Comparison of ENCODE assay signal across 8 cellular contexts in the genomic region with DNA sequence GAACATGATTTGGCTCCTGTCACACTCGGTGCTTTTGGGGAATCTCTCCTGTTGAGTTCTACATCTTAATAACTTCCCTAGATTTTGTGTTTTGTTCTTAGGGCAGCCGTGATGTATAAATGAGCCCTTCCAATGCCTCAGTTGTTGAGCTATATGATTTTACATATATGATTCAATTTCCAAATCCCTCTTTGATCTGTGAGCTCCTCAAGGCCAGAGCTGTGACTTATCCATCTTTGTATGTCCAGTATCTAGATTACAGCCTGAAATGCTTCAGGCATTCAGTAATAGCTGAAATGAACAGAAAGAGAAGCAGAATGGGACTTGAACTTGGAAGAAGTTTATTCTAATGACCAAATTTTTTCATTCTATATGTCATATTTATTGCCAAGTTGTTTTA. TPM values are rescaled to one million over a fixed set of nuclear protein-coding genes. Genes with fewer than 3 reads are reported as not detected.
A peak's percentile ranks its signal among the peaks of the same experiment; 100 is the strongest.
DNase-seq lines count a peak whose midpoint lies in the region; ATAC-seq and TF ChIP-seq lines count a peak whose summit lies in the region.

No MANE protein-coding gene starts in this region.

- H3K27me3 ChIP-seq in BLaER1 treated with 17β-estradiol and CSF1 and Interleukin-3, amounts not matched to agents 10 nM and 100 nM, result no peaks in the 10 kb centered on the region
- no peaks in the 10 kb centered on the region for H3K27me3 ChIP-seq in GM23338 (ENCODE audit: insufficient read depth)

- DNase-seq in GM23338 (ENCODE audit: low spot score) (no peak), memory B cell (ENCODE audit: low spot score in 2 of 2) (no peak), DMS153 (lab: John Stamatoyannopoulos, UW) (no peak), progenitor cell of endocrine pancreas (ENCODE audit: low spot score, unreplicated experiment) (no peak)
- DNase-seq in activated naive CD8-positive, alpha-beta T cell treated with anti-CD3 and anti-CD28 coated beads for 36 hours, result no peak
- DNase-seq in stimulated activated CD4-positive, alpha-beta T cell treated with anti-CD3 and anti-CD28 coated beads, Interleukin-4, amount 100 ng/mL, for 24 hours, result no peak
- no peak for DNase-seq in activated CD4-positive, alpha-beta T cell treated with anti-CD3 and anti-CD28 coated beads, Interleukin-2, amount 50 U/mL, for 4 hours

- peak overlapping the region; percentile 24 to 67 (median 57); a peak in 18 of 22 replicates for H3K27ac ChIP-seq in BLaER1 treated with 17β-estradiol and CSF1 and Interleukin-3, amounts not matched to agents 10 nM and 100 nM
- H3K27ac ChIP-seq in GM23338 (ENCODE audit: low read depth), result no peak overlapping the region

- H3K9me2 ChIP-seq in GM23338 (ENCODE audit: insufficient read depth), result no peaks in the 10 kb centered on the region

- peak overlapping the region; percentile 86 for H2AFZ ChIP-seq in GM23338

- H3K27ac Mint-ChIP-seq in GM23338, result no peak overlapping the region
- H3K27ac Mint-ChIP-seq in activated naive CD8-positive, alpha-beta T cell treated with anti-CD3 and anti-CD28 coated beads for 36 hours, result peak overlapping the region; percentile 74
- peak overlapping the region; percentile 80 for H3K27ac Mint-ChIP-seq in memory B cell
- H3K27ac Mint-ChIP-seq in progenitor cell of endocrine pancreas, result no peak overlapping the region

- H3K36me3 ChIP-seq in BLaER1 treated with 17β-estradiol and CSF1 and Interleukin-3, amounts not matched to agents 10 nM and 100 nM, result no peaks in the 10 kb centered on the region
- H3K36me3 ChIP-seq in GM23338 (ENCODE audit: insufficient read depth), result no peaks in the 10 kb centered on the region

- H4K20me1 ChIP-seq in BLaER1 treated with 17β-estradiol and CSF1 and Interleukin-3, amounts not matched to agents 10 nM and 100 nM, result no peaks in the 10 kb centered on the region
- no peaks in the 10 kb centered on the region for H4K20me1 ChIP-seq in GM23338 (replicated peaks; ENCODE audit: insufficient read depth)

- TF ChIP-seq CTCF in GM23338 (conservative IDR thresholded peaks at IDR 0.05; ENCODE audit: low read depth in 2 of 2) (no peak), progenitor cell of endocrine pancreas (IDR thresholded peaks at IDR 0.05; ENCODE audit: unreplicated experiment) (no peak)

- H3K4me3 ChIP-seq in BLaER1 treated with 17β-estradiol and CSF1 and Interleukin-3, amounts not matched to agents 10 nM and 100 nM, result peak overlapping the region; percentile 44 to 58 (median 50); a peak in 17 of 20 replicates
- no peak overlapping the region for H3K4me3 ChIP-seq in GM23338

- H3K4me2 ChIP-seq in BLaER1 treated with 17β-estradiol and CSF1 and Interleukin-3, amounts not matched to agents 10 nM and 100 nM, result peak overlapping the region; percentile 70 to 96 (median 79)
- H3K4me2 ChIP-seq in GM23338, result no peak overlapping the region

- H3K27me3 Mint-ChIP-seq in GM23338 (ENCODE audit: insufficient read depth, low read depth, poor library complexity), result peaks cover 2% of the 10 kb centered on the region
- no peaks in the 10 kb centered on the region for H3K27me3 Mint-ChIP-seq in activated naive CD8-positive, alpha-beta T cell treated with anti-CD3 and anti-CD28 coated beads for 36 hours
- H3K27me3 Mint-ChIP-seq in memory B cell, result no peaks in the 10 kb centered on the region
- H3K27me3 Mint-ChIP-seq in progenitor cell of endocrine pancreas, result no peaks in the 10 kb centered on the region

- no peaks in the 10 kb centered on the region for H3K79me2 ChIP-seq in GM23338 (replicated peaks; ENCODE audit: insufficient read depth)

- H3K4me1 Mint-ChIP-seq in GM23338, result peaks cover 3% of the 10 kb centered on the region; the same call in 1 of the 3 replicates
- H3K4me1 Mint-ChIP-seq in activated naive CD8-positive, alpha-beta T cell treated with anti-CD3 and anti-CD28 coated beads for 36 hours, result peaks cover 32% of the 10 kb centered on the region
- peaks cover 5% of the 10 kb centered on the region for H3K4me1 Mint-ChIP-seq in memory B cell
- H3K4me1 Mint-ChIP-seq in progenitor cell of endocrine pancreas (ENCODE audit: low read depth), result no peaks in the 10 kb centered on the region

- H3K4me1 ChIP-seq in BLaER1 treated with 17β-estradiol and CSF1 and Interleukin-3, amounts not matched to agents 10 nM and 100 nM, result peaks cover 6 to 21% (median 17%) of the 10 kb centered on the region in 10 experiments; a peak in 17 of 20 replicates
- no peaks in the 10 kb centered on the region for H3K4me1 ChIP-seq in GM23338 (ENCODE audit: insufficient read depth)

- H3K4me3 Mint-ChIP-seq in GM23338 (no peak overlapping the region), memory B cell (peak overlapping the region; percentile 82), progenitor cell of endocrine pancreas (ENCODE audit: low read depth) (no peak overlapping the region)
- H3K4me3 Mint-ChIP-seq in activated naive CD8-positive, alpha-beta T cell treated with anti-CD3 and anti-CD28 coated beads for 36 hours, result peak overlapping the region; percentile 75

- peaks cover 0 to 16% (median 7%) of the 10 kb centered on the region in 11 experiments; a peak in 9 of 22 replicates for H3K9me3 ChIP-seq in BLaER1 treated with 17β-estradiol and CSF1 and Interleukin-3, amounts not matched to agents 10 nM and 100 nM (replicated peaks in 1 of 11)

- H3F3A ChIP-seq in GM23338 (replicated peaks; ENCODE audit: low read depth), result no peaks in the 10 kb centered on the region

- H3K36me3 Mint-ChIP-seq in GM23338 (ENCODE audit: low read depth) (no peaks in the 10 kb centered on the region), memory B cell (no peaks in the 10 kb centered on the region), progenitor cell of endocrine pancreas (ENCODE audit: insufficient read depth) (no peaks in the 10 kb centered on the region)
- peaks cover 3% of the 10 kb centered on the region for H3K36me3 Mint-ChIP-seq in activated naive CD8-positive, alpha-beta T cell treated with anti-CD3 and anti-CD28 coated beads for 36 hours

- no peaks in the 10 kb centered on the region; the same call in 2 of the 3 replicates for H3K9me3 Mint-ChIP-seq in GM23338
- H3K9me3 Mint-ChIP-seq in activated naive CD8-positive, alpha-beta T cell treated with anti-CD3 and anti-CD28 coated beads for 36 hours, result no peaks in the 10 kb centered on the region
- no peaks in the 10 kb centered on the region for H3K9me3 Mint-ChIP-seq in memory B cell
- no peaks in the 10 kb centered on the region for H3K9me3 Mint-ChIP-seq in progenitor cell of endocrine pancreas (ENCODE audit: low read depth)

- ATAC-seq in GM23338 (no peak), memory B cell (ENCODE audit: low read depth) (no peak)

- peak overlapping the region; percentile 46 to 74 (median 61); a peak in 21 of 22 replicates for H3K9ac ChIP-seq in BLaER1 treated with 17β-estradiol and CSF1 and Interleukin-3, amounts not matched to agents 10 nM and 100 nM

TF ChIP-seq in GM23338, 12 proteins besides CTCF, POLR2A, EP300 and RAD21 (continues in another document):
- TF ChIP-seq, protein P1, sequence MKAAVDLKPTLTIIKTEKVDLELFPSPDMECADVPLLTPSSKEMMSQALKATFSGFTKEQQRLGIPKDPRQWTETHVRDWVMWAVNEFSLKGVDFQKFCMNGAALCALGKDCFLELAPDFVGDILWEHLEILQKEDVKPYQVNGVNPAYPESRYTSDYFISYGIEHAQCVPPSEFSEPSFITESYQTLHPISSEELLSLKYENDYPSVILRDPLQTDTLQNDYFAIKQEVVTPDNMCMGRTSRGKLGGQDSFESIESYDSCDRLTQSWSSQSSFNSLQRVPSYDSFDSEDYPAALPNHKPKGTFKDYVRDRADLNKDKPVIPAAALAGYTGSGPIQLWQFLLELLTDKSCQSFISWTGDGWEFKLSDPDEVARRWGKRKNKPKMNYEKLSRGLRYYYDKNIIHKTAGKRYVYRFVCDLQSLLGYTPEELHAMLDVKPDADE (IDR thresholded peaks at IDR 0.05), result no peak
- TF ChIP-seq NANOG (IDR thresholded peaks at IDR 0.05; ENCODE audit: borderline replicate concordance) (no peak), STAT1 (IDR thresholded peaks at IDR 0.05; ENCODE audit: unreplicated experiment) (no peak), ZNF331 (CRISPR knock-in tag; IDR thresholded peaks at IDR 0.05; ENCODE audit: low read depth) (no peak)
- TF ChIP-seq, protein P2, sequence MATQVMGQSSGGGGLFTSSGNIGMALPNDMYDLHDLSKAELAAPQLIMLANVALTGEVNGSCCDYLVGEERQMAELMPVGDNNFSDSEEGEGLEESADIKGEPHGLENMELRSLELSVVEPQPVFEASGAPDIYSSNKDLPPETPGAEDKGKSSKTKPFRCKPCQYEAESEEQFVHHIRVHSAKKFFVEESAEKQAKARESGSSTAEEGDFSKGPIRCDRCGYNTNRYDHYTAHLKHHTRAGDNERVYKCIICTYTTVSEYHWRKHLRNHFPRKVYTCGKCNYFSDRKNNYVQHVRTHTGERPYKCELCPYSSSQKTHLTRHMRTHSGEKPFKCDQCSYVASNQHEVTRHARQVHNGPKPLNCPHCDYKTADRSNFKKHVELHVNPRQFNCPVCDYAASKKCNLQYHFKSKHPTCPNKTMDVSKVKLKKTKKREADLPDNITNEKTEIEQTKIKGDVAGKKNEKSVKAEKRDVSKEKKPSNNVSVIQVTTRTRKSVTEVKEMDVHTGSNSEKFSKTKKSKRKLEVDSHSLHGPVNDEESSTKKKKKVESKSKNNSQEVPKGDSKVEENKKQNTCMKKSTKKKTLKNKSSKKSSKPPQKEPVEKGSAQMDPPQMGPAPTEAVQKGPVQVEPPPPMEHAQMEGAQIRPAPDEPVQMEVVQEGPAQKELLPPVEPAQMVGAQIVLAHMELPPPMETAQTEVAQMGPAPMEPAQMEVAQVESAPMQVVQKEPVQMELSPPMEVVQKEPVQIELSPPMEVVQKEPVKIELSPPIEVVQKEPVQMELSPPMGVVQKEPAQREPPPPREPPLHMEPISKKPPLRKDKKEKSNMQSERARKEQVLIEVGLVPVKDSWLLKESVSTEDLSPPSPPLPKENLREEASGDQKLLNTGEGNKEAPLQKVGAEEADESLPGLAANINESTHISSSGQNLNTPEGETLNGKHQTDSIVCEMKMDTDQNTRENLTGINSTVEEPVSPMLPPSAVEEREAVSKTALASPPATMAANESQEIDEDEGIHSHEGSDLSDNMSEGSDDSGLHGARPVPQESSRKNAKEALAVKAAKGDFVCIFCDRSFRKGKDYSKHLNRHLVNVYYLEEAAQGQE (IDR thresholded peaks at IDR 0.05; ENCODE audit: unreplicated experiment), result no peak

RNA-seq across cellular contexts. Expression of a gene that starts 26.6 kb away (rescaled TPM):
- total RNA-seq in GM23338 (2014; rRNA removed; shearing (Covaris generic)), result 61.3 and 63.5 TPM in 2 replicates
- 45.3 and 55.5 TPM in 2 replicates for polyA plus RNA-seq in GM23338 (2016; fragmentation: Nextera tagmentation; extraction: Ambion mirVana)
- 10 to 100 TPM; 69.8 to 75.4 TPM for total RNA-seq in activated naive CD8-positive, alpha-beta T cell treated with anti-CD3 and anti-CD28 coated beads for 36 hours
- total RNA-seq in progenitor cell of endocrine pancreas, result 86.9 and 96.3 TPM in 2 replicates

RNA-seq across cellular contexts. Expression of a gene that starts 26.8 kb away (rescaled TPM):
- total RNA-seq in GM23338 (2014; rRNA removed; shearing (Covaris generic)), result 7.5 and 9.9 TPM in 2 replicates
- 2.8 and 6.2 TPM in 2 replicates for polyA plus RNA-seq in GM23338 (2016; fragmentation: Nextera tagmentation; extraction: Ambion mirVana)
- total RNA-seq in activated naive CD8-positive, alpha-beta T cell treated with anti-CD3 and anti-CD28 coated beads for 36 hours, result 10 to 100 TPM; 16.2 to 17.2 TPM
- total RNA-seq in progenitor cell of endocrine pancreas, result 8.0 and 9.9 TPM in 2 replicates

Comparison
In these comparisons a context has a peak if more than half of its experiments do, and no peak if none do; other contexts are left out.
1. H3K27ac Mint-ChIP-seq: peak in activated naive CD8-positive, alpha-beta T cell treated with anti-CD3 and anti-CD28 coated beads for 36 hours (single experiment) and memory B cell (single experiment); none in GM23338 (single experiment) and progenitor cell of endocrine pancreas (single experiment).
2. H3K4me3 Mint-ChIP-seq: peak in activated naive CD8-positive, alpha-beta T cell treated with anti-CD3 and anti-CD28 coated beads for 36 hours (single experiment) and memory B cell (single experiment); none in GM23338 (single experiment) and progenitor cell of endocrine pancreas (single experiment).